10 cellular contexts compared by ENCODE assay signal in genomic region chr6:168851460-168852103, GRCh38.
DNase-seq lines count a peak whose midpoint lies in the region; ATAC-seq, FAIRE-seq and TF ChIP-seq lines count a peak whose summit lies in the region.
"Had no signal": no experiment of that assay in that cellular context is flagged by ENCODE, and none has a peak within 500 bp of the region (broad histone marks: within the 10 kb centered on the region; RNA-seq: fewer than 3 reads in every experiment).

No MANE protein-coding gene starts in this region.

- CTCF ChIA-PET in BJ (lab: Yijun Ruan, JAX): interaction anchor here (0.7 to 1.0 kb wide), 2 partner anchors 12 to 939 kb away, joined by 3 read pairs; no protein-coding TSS in a partner anchor

- no CpG with 5 or more reads among the region's 9 CpGs for WGBS in neuronal stem cell (ENCODE audit: extremely low coverage in 2 of 2, insufficient read length in 2 of 2, insufficient replicate concordance in 1 of 2), 2 donors

- FAIRE-seq in RCC 7860 (lab: Jason Lieb, UNC): no peak
- FAIRE-seq: frontal cortex had no signal

- H2BK120ac ChIP-seq in neuronal stem cell (ENCODE audit: low read depth, low read length): no peak overlapping the region

- H2BK12ac ChIP-seq in neuronal stem cell (ENCODE audit: low read length): no peak overlapping the region

- H3K23ac ChIP-seq in neuronal stem cell (ENCODE audit: low read depth, low read length, poor library complexity): no peak overlapping the region

- no peak for ATAC-seq in GM21825 (IDR thresholded peaks at IDR 0.05; ENCODE audit: unreplicated experiment)

- H3K9ac ChIP-seq in Karpas-422 (ENCODE audit: low read length) (no peak overlapping the region), neuronal stem cell (ENCODE audit: low read depth, low read length, poor library complexity) (no peak overlapping the region)

- no peaks in the 10 kb centered on the region for H3K9me3 ChIP-seq in Karpas-422 (ENCODE audit: low read length)
- H3K9me3 ChIP-seq in neuronal stem cell (replicated peaks in 1 of 2; ENCODE audit: control insufficient read depth in 2 of 2, insufficient read depth in 1 of 2, low read depth in 1 of 2, low read length in 2 of 2): no peaks in the 10 kb centered on the region

- no peak overlapping the region for H2BK5ac ChIP-seq in neuronal stem cell (ENCODE audit: low read length)

- no peaks in the 10 kb centered on the region for H3K4me1 ChIP-seq in Karpas-422 (ENCODE audit: low read length)
- H3K4me1 ChIP-seq in neuronal stem cell (ENCODE audit: control insufficient read depth in 2 of 2, insufficient read depth in 1 of 2, low read depth in 1 of 2, low read length in 2 of 2): no peaks in the 10 kb centered on the region

- H3K4ac ChIP-seq in neuronal stem cell (ENCODE audit: low read length): no peak overlapping the region

- H2BK15ac ChIP-seq in neuronal stem cell (ENCODE audit: low read length): no peak overlapping the region

- H3K27ac ChIP-seq in Karpas-422 (ENCODE audit: low read length) (no peak overlapping the region), neuronal stem cell (replicated peaks; ENCODE audit: low read length) (no peak overlapping the region)
- H3K27ac ChIP-seq: HL-60 had no signal

- H2AK5ac ChIP-seq in neuronal stem cell (ENCODE audit: low read depth, low read length): no peak overlapping the region

- H3K79me1 ChIP-seq in neuronal stem cell (ENCODE audit: low read depth, low read length): no peaks in the 10 kb centered on the region

- H4K20me1 ChIP-seq in Karpas-422 (ENCODE audit: insufficient read depth, low read depth, low read length): no peaks in the 10 kb centered on the region

- H4K8ac ChIP-seq in neuronal stem cell (ENCODE audit: low read depth, low read length): no peak overlapping the region

- H3K4me2 ChIP-seq in Karpas-422 (ENCODE audit: low read depth, low read length, poor library complexity, severe bottlenecking) (peak overlapping the region; percentile 20), neuronal stem cell (ENCODE audit: insufficient read depth, low read length, poor library complexity, severe bottlenecking) (no peak overlapping the region)

- H2AFZ ChIP-seq in Karpas-422 (ENCODE audit: low read length): no peak overlapping the region; the same call in 1 of the 2 replicates
- H2AFZ ChIP-seq in neuronal stem cell (ENCODE audit: low read length): peak overlapping the region; percentile 22

- POLR2A ChIA-PET in BJ (lab: Charles Lee): no interaction called here

- DNase-seq in BJ (ENCODE audit: low read depth) (no peak), Karpas-422 (no peak), dedifferentiated amniotic fluid mesenchymal stem cell (ENCODE audit: extremely low spot score) (peak; percentile 36), neuronal stem cell (ENCODE audit: low spot score) (no peak), T1000 (lab: John Stamatoyannopoulos, UW) (no peak), SW480 (ENCODE audit: low spot score) (no peak), RCC 7860 (ENCODE audit: low spot score) (no peak)

- H3K27me3 ChIP-seq in BJ (ENCODE audit: control insufficient read depth, insufficient read depth, low read length): no peaks in the 10 kb centered on the region
- no peaks in the 10 kb centered on the region for H3K27me3 ChIP-seq in Karpas-422 (ENCODE audit: low read length)
- H3K27me3 ChIP-seq in neuronal stem cell (ENCODE audit: control insufficient read depth in 3 of 3, insufficient read depth in 3 of 3, low read depth in 1 of 3, low read length in 3 of 3): no peaks in the 10 kb centered on the region

- no peaks in the 10 kb centered on the region for H3K79me2 ChIP-seq in Karpas-422 (ENCODE audit: low read length)

- no peak for TF ChIP-seq CTCF in BJ (IDR thresholded peaks at IDR 0.05; ENCODE audit: insufficient read depth, low read depth, low read length)

- no peaks in the 10 kb centered on the region for H3K9me2 ChIP-seq in Karpas-422 (replicated peaks; ENCODE audit: insufficient read depth, low read length)

- no peak overlapping the region for H4K91ac ChIP-seq in neuronal stem cell (ENCODE audit: low read depth, low read length, poor library complexity)

- H3K18ac ChIP-seq in neuronal stem cell (ENCODE audit: low read length): no peak overlapping the region

- no peaks in the 10 kb centered on the region for H3K36me3 ChIP-seq in BJ (ENCODE audit: control insufficient read depth, insufficient read depth, low read length)
- H3K36me3 ChIP-seq in Karpas-422 (ENCODE audit: insufficient read depth, low read length): no peaks in the 10 kb centered on the region
- H3K36me3 ChIP-seq in neuronal stem cell (replicated peaks in 1 of 2; ENCODE audit: control insufficient read depth in 2 of 2, insufficient read depth in 2 of 2, low read length in 2 of 2): no peaks in the 10 kb centered on the region

- no peak overlapping the region for H3K14ac ChIP-seq in neuronal stem cell (ENCODE audit: low read length)

- peak overlapping the region; percentile 38 for H3K4me3 ChIP-seq in BJ (ENCODE audit: low read depth, low read length)
- no peak overlapping the region for H3K4me3 ChIP-seq in Karpas-422 (ENCODE audit: low read length)
- no peak overlapping the region for H3K4me3 ChIP-seq in neuronal stem cell (ENCODE audit: low read length in 2 of 2)
